In the genomic region with DNA sequence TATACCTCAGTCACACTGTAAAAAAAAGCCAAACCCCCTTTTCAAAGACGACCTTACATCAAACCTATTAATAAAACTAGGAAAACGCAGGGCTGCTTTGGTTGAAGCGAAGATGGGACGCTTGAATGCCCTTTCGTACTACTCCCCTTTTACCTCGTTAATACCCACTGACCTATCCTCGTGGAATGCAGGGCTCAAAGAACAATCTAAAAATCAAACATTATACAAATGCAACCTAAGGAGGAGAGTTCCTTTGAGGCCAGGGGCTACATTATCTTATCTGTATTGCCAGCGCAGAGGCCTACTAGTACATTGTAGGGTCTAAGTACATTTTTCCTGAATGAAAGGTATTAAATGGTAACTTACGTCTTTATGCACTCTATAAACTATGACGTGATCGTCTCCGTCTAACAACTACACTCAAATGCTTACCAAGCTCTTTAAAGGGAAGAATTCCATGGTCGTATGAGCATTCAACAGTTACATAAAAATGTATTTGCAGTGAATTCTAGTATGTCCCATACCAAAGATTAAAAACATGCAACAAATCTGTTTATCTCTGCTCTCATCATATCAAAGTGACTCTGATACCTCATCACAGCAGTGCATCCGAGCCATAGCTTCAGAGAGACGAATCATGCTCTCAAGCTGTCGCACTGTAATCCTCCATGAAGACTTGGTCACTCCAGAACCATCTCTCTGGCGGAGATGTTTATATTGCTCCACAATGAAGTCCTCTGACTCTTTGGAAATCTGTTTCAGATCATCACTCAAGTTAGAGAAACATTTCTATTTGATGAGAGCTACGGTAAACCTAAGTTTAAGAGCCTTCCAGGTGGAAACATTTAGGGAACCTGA, we compare ENCODE assay signal across 20 cellular contexts. TPM values are rescaled to one million over a fixed set of nuclear protein-coding genes. Genes with fewer than 3 reads are reported as not detected.
DNase-seq lines count a peak whose midpoint lies in the region; ATAC-seq and TF ChIP-seq lines count a peak whose summit lies in the region.
"Had no signal": no experiment of that assay in that cellular context is flagged by ENCODE, and none has a peak within 500 bp of the region (broad histone marks: within the 10 kb centered on the region; RNA-seq: fewer than 3 reads in every experiment).

No MANE protein-coding gene starts in this region.

- no CpG with 5 or more reads among the region's 18 CpGs for WGBS in IMR-90 (ENCODE audit: extremely low coverage in 2 of 2, insufficient read length in 1 of 2), 2 experiments
- WGBS in suprapubic skin, result 87% methylated on average over 18 of the region's 18 CpGs

- POLR2A ChIA-PET in activated CD8-positive, alpha-beta T cell treated with anti-CD3 and anti-CD28 coated beads, Interleukin-2, amount 10 ng/mL, durations not matched to agents 7 days and 5 days (lab: Charles Lee), result interaction anchor here (1.3 kb wide), 1 partner anchor 24 kb away, joined by 6 read pairs; no protein-coding TSS in a partner anchor
- POLR2A ChIA-PET in activated CD8-positive, alpha-beta T cell treated with anti-CD3 and anti-CD28 coated beads for 36 hours (lab: Charles Lee), result interaction anchor here (0.6 to 1.4 kb wide), 3 partner anchors 16 to 501 kb away, joined by 3 to 7 read pairs (median 5); no protein-coding TSS in a partner anchor
- POLR2A ChIA-PET in IMR-90 (lab: Charles Lee; ENCODE audit: unreplicated experiment), result no interaction called here
- POLR2A ChIA-PET in naive thymus-derived CD4-positive, alpha-beta T cell (lab: Charles Lee), result interaction anchor here (2.0 kb wide), 1 partner anchor 43 kb away, joined by 4 read pairs; no protein-coding TSS in a partner anchor

- H3K36me3 Mint-ChIP-seq in activated CD8-positive, alpha-beta T cell treated with anti-CD3 and anti-CD28 coated beads, Interleukin-2, amount 10 ng/mL, durations not matched to agents 7 days and 5 days (ENCODE audit: low read depth), result peaks cover 58% of the 10 kb centered on the region
- H3K36me3 Mint-ChIP-seq in activated CD8-positive, alpha-beta T cell treated with anti-CD3 and anti-CD28 coated beads for 36 hours (ENCODE audit: low read depth), result peaks cover 61% of the 10 kb centered on the region
- peaks cover 33% of the 10 kb centered on the region for H3K36me3 Mint-ChIP-seq in progenitor cell of endocrine pancreas (ENCODE audit: insufficient read depth)
- peaks cover 14 to 48% (median 34%) of the 10 kb centered on the region in 5 donors for H3K36me3 Mint-ChIP-seq in naive thymus-derived CD4-positive, alpha-beta T cell

- no peak overlapping the region for H3K14ac ChIP-seq in IMR-90 (replicated peaks; ENCODE audit: low read depth, low read length)

- no peak overlapping the region for H2AFZ ChIP-seq in IMR-90 (replicated peaks; ENCODE audit: low read length, poor library complexity)

- no peak for TF ChIP-seq EP300 in suprapubic skin (IDR thresholded peaks at IDR 0.05)

- TF ChIP-seq RAD21 in IMR-90 (IDR thresholded peaks at IDR 0.05; ENCODE audit: low read length), result no peak

- CTCF ChIA-PET in activated CD8-positive, alpha-beta T cell treated with anti-CD3 and anti-CD28 coated beads, Interleukin-2, amount 10 ng/mL, durations not matched to agents 7 days and 5 days (lab: Charles Lee), result interaction anchor here (1.2 kb wide), 1 partner anchor 11 kb away, joined by 4 read pairs; no protein-coding TSS in a partner anchor
- CTCF ChIA-PET in activated CD8-positive, alpha-beta T cell treated with anti-CD3 and anti-CD28 coated beads for 36 hours (lab: Charles Lee), result interaction anchor here (0.6 to 1.2 kb wide), 3 partner anchors 15 to 86 kb away, joined by 3 to 5 read pairs (median 3); no protein-coding TSS in a partner anchor
- CTCF ChIA-PET in IMR-90 (lab: Yijun Ruan, JAX), result no interaction called here
- CTCF ChIA-PET in naive thymus-derived CD4-positive, alpha-beta T cell (lab: Charles Lee), result no interaction called here

- no peaks in the 10 kb centered on the region for H3K9me3 Mint-ChIP-seq in activated CD8-positive, alpha-beta T cell treated with anti-CD3 and anti-CD28 coated beads, Interleukin-2, amount 10 ng/mL, durations not matched to agents 7 days and 5 days (ENCODE audit: insufficient read depth)
- H3K9me3 Mint-ChIP-seq in activated CD8-positive, alpha-beta T cell treated with anti-CD3 and anti-CD28 coated beads for 36 hours, result no peaks in the 10 kb centered on the region
- H3K9me3 Mint-ChIP-seq in progenitor cell of endocrine pancreas (ENCODE audit: low read depth), result no peaks in the 10 kb centered on the region
- H3K9me3 Mint-ChIP-seq in naive thymus-derived CD4-positive, alpha-beta T cell, result no peaks in the 10 kb centered on the region
- H3K9me3 Mint-ChIP-seq: CD8-positive, alpha-beta T cell had no signal

- no peak overlapping the region for H3K4ac ChIP-seq in IMR-90 (ENCODE audit: low read depth, low read length)

- H3K27ac ChIP-seq in IMR-90 (ENCODE audit: insufficient read depth, low read length) (no peak overlapping the region), suprapubic skin (no peak overlapping the region)
- H3K27ac ChIP-seq in naive thymus-derived CD4-positive, alpha-beta T cell (ENCODE audit: low read depth, low read length), result no peak overlapping the region
- H3K27ac ChIP-seq: BLaER1 treated with 17β-estradiol and CSF1 and Interleukin-3, amounts not matched to agents 10 nM and 100 nM; Peyer's patch had no signal

- no peak overlapping the region for H3K23ac ChIP-seq in IMR-90 (ENCODE audit: low read depth, low read length)

- no peak overlapping the region for H2BK20ac ChIP-seq in IMR-90 (ENCODE audit: low read depth, low read length)

- no TSS peak for BruUV-seq in IMR-90 (replicated peaks; lab: Mats Ljungman, UMichigan)

- H3K4me2 ChIP-seq in IMR-90 (ENCODE audit: low read depth, low read length), result no peak overlapping the region
- H3K4me2 ChIP-seq: BLaER1 treated with 17β-estradiol and CSF1 and Interleukin-3, amounts not matched to agents 10 nM and 100 nM had no signal

- no peaks in the 10 kb centered on the region for H3K27me3 ChIP-seq in IMR-90 (ENCODE audit: control insufficient read depth, insufficient read depth, low read length)
- H3K27me3 ChIP-seq in naive thymus-derived CD4-positive, alpha-beta T cell (ENCODE audit: control insufficient read depth in 2 of 2, insufficient read depth in 2 of 2, low read length in 2 of 2), result no peaks in the 10 kb centered on the region
- H3K27me3 ChIP-seq in suprapubic skin, result no peaks in the 10 kb centered on the region
- H3K27me3 ChIP-seq: BLaER1 treated with 17β-estradiol and CSF1 and Interleukin-3, amounts not matched to agents 10 nM and 100 nM; Peyer's patch had no signal

- no peak overlapping the region for H2AK5ac ChIP-seq in IMR-90 (ENCODE audit: low read depth, low read length)

- no peak overlapping the region for H3K9ac ChIP-seq in IMR-90 (ENCODE audit: low read depth, low read length)
- H3K9ac ChIP-seq: BLaER1 treated with 17β-estradiol and CSF1 and Interleukin-3, amounts not matched to agents 10 nM and 100 nM had no signal

- H3K36me3 ChIP-seq in IMR-90 (ENCODE audit: control insufficient read depth, insufficient read depth, low read length) (peaks cover 12% of the 10 kb centered on the region), suprapubic skin (peaks cover 45% of the 10 kb centered on the region)
- H3K36me3 ChIP-seq in naive thymus-derived CD4-positive, alpha-beta T cell (ENCODE audit: control insufficient read depth in 2 of 3, insufficient read depth in 3 of 3, low read length in 3 of 3), result peaks cover 4 to 49% (median 7%) of the 10 kb centered on the region in 3 experiments

- dilution Hi-C loops in IMR-90 (cut with HindIII; ENCODE audit: low sequenced_read_pairs, unreplicated experiment), result no loop called here

- TF ChIP-seq CTCF in activated CD8-positive, alpha-beta T cell treated with anti-CD3 and anti-CD28 coated beads for 36 hours (IDR thresholded peaks at IDR 0.05), result no peak
- no peak for TF ChIP-seq CTCF in IMR-90 (conservative IDR thresholded peaks at IDR 0.05; ENCODE audit: low read depth, low read length)
- no peak for TF ChIP-seq CTCF in progenitor cell of endocrine pancreas (IDR thresholded peaks at IDR 0.05; ENCODE audit: unreplicated experiment)
- no peak for TF ChIP-seq CTCF in suprapubic skin (IDR thresholded peaks at IDR 0.05)

- no peaks in the 10 kb centered on the region for H3K27me3 Mint-ChIP-seq in activated CD8-positive, alpha-beta T cell treated with anti-CD3 and anti-CD28 coated beads, Interleukin-2, amount 10 ng/mL, durations not matched to agents 7 days and 5 days (ENCODE audit: low read depth)
- no peaks in the 10 kb centered on the region for H3K27me3 Mint-ChIP-seq in activated CD8-positive, alpha-beta T cell treated with anti-CD3 and anti-CD28 coated beads for 36 hours
- H3K27me3 Mint-ChIP-seq in progenitor cell of endocrine pancreas, result no peaks in the 10 kb centered on the region
- H3K27me3 Mint-ChIP-seq in naive thymus-derived CD4-positive, alpha-beta T cell, result no peaks in the 10 kb centered on the region

- H4K20me1 ChIP-seq in IMR-90 (ENCODE audit: insufficient read depth, low read length), result no peaks in the 10 kb centered on the region

- no peaks in the 10 kb centered on the region; the same call in 1 of the 2 replicates for H3K9me1 ChIP-seq in IMR-90 (ENCODE audit: insufficient read depth, low read length)

- H4K5ac ChIP-seq in IMR-90 (ENCODE audit: low read depth, low read length), result no peak overlapping the region

- TF ChIP-seq POLR2A in IMR-90 (IDR thresholded peaks at IDR 0.05; ENCODE audit: low read depth, low read length) (no peak), suprapubic skin (IDR thresholded peaks at IDR 0.05) (no peak)

- H2BK15ac ChIP-seq in IMR-90 (ENCODE audit: low read depth, low read length), result no peak overlapping the region

- no peak overlapping the region for H2BK120ac ChIP-seq in IMR-90 (ENCODE audit: low read depth, low read length)

- peaks cover 3% of the 10 kb centered on the region for H3K4me1 Mint-ChIP-seq in activated CD8-positive, alpha-beta T cell treated with anti-CD3 and anti-CD28 coated beads, Interleukin-2, amount 10 ng/mL, durations not matched to agents 7 days and 5 days (ENCODE audit: low read depth)
- no peaks in the 10 kb centered on the region for H3K4me1 Mint-ChIP-seq in activated CD8-positive, alpha-beta T cell treated with anti-CD3 and anti-CD28 coated beads for 36 hours (ENCODE audit: low read depth)
- H3K4me1 Mint-ChIP-seq in progenitor cell of endocrine pancreas (ENCODE audit: low read depth), result peaks cover 7% of the 10 kb centered on the region
- H3K4me1 Mint-ChIP-seq in naive thymus-derived CD4-positive, alpha-beta T cell, result peaks cover 0 to 20% (median 0%) of the 10 kb centered on the region in 7 donors

- no peak overlapping the region for H3K4me3 ChIP-seq in IMR-90 (ENCODE audit: insufficient read depth, low read depth, low read length)
- no peak overlapping the region for H3K4me3 ChIP-seq in naive thymus-derived CD4-positive, alpha-beta T cell (ENCODE audit: low read length)
- no peak overlapping the region for H3K4me3 ChIP-seq in suprapubic skin
- H3K4me3 ChIP-seq: BLaER1 treated with 17β-estradiol and CSF1 and Interleukin-3, amounts not matched to agents 10 nM and 100 nM; Peyer's patch had no signal

- H3K9me3 ChIP-seq in IMR-90 (ENCODE audit: control insufficient read depth, insufficient read depth, low read length) (no peaks in the 10 kb centered on the region), suprapubic skin (no peaks in the 10 kb centered on the region)
- H3K9me3 ChIP-seq in naive thymus-derived CD4-positive, alpha-beta T cell (ENCODE audit: control insufficient read depth in 2 of 3, low read length in 3 of 3), result no peaks in the 10 kb centered on the region
- H3K9me3 ChIP-seq: BLaER1 treated with 17β-estradiol and CSF1 and Interleukin-3, amounts not matched to agents 10 nM and 100 nM; Peyer's patch had no signal

- H3K79me1 ChIP-seq in IMR-90 (ENCODE audit: low read depth in 1 of 2, low read length in 2 of 2), result no peaks in the 10 kb centered on the region

- no peak overlapping the region for H3K56ac ChIP-seq in IMR-90 (ENCODE audit: extremely low read depth, insufficient read depth, low read length)

- DNase-seq in activated CD8-positive, alpha-beta T cell treated with anti-CD3 and anti-CD28 coated beads, Interleukin-2, amount 10 ng/mL, durations not matched to agents 7 days and 5 days, result no peak
- no peak for DNase-seq in activated CD8-positive, alpha-beta T cell treated with anti-CD3 and anti-CD28 coated beads for 36 hours
- peak; percentile 56 for DNase-seq in IMR-90
- DNase-seq in iris pigment epithelial cell (ENCODE audit: low read depth), result peak; percentile 28
- DNase-seq in progenitor cell of endocrine pancreas (ENCODE audit: low spot score, unreplicated experiment), result no peak
- no peak for DNase-seq in naive thymus-derived CD4-positive, alpha-beta T cell
- DNase-seq in suprapubic skin (ENCODE audit: low spot score in 2 of 2), result no peak
- DNase-seq in CD1c-positive myeloid dendritic cell (ENCODE audit: extremely low spot score), result no peak
- DNase-seq: 8988T; Calu3; CD8-positive, alpha-beta T cell; GF-D8; KG1; NCI-H1092; NCI-H1436 treated with DMSO at 0.1 percent for 48 hours; NCI-H1930; NCI-H226; NCI-H524 treated with DMSO at 0.1 percent for 48 hours; Peyer's patch had no signal

- ATAC-seq in activated CD8-positive, alpha-beta T cell treated with anti-CD3 and anti-CD28 coated beads, Interleukin-2, amount 10 ng/mL, durations not matched to agents 7 days and 5 days, result no peak
- ATAC-seq in activated CD8-positive, alpha-beta T cell treated with anti-CD3 and anti-CD28 coated beads for 36 hours, result no peak
- ATAC-seq in IMR-90 (ENCODE audit: low read depth), result peak; percentile 69
- no peak for ATAC-seq in naive thymus-derived CD4-positive, alpha-beta T cell
- ATAC-seq: CD8-positive, alpha-beta T cell had no signal

- no peak overlapping the region for H3K4me3 Mint-ChIP-seq in activated CD8-positive, alpha-beta T cell treated with anti-CD3 and anti-CD28 coated beads, Interleukin-2, amount 10 ng/mL, durations not matched to agents 7 days and 5 days
- H3K4me3 Mint-ChIP-seq in activated CD8-positive, alpha-beta T cell treated with anti-CD3 and anti-CD28 coated beads for 36 hours, result no peak overlapping the region
- no peak overlapping the region for H3K4me3 Mint-ChIP-seq in progenitor cell of endocrine pancreas (ENCODE audit: low read depth)
- H3K4me3 Mint-ChIP-seq in naive thymus-derived CD4-positive, alpha-beta T cell, result no peak overlapping the region
- H3K4me3 Mint-ChIP-seq: CD8-positive, alpha-beta T cell had no signal

- peak overlapping the region; percentile 3 for H3K27ac Mint-ChIP-seq in activated CD8-positive, alpha-beta T cell treated with anti-CD3 and anti-CD28 coated beads, Interleukin-2, amount 10 ng/mL, durations not matched to agents 7 days and 5 days
- H3K27ac Mint-ChIP-seq in activated CD8-positive, alpha-beta T cell treated with anti-CD3 and anti-CD28 coated beads for 36 hours, result no peak overlapping the region
- peak overlapping the region; percentile 38 for H3K27ac Mint-ChIP-seq in progenitor cell of endocrine pancreas
- H3K27ac Mint-ChIP-seq in naive thymus-derived CD4-positive, alpha-beta T cell, result no peak overlapping the region
- H3K27ac Mint-ChIP-seq: CD8-positive, alpha-beta T cell had no signal

- intact Hi-C loops in activated CD8-positive, alpha-beta T cell treated with anti-CD3 and anti-CD28 coated beads for 36 hours (cut with micrococcal nuclease), result no loop called here
- intact Hi-C loops in IMR-90 (cut with micrococcal nuclease), result no loop called here
- intact Hi-C loops in naive thymus-derived CD4-positive, alpha-beta T cell (cut with micrococcal nuclease), result no loop called here

- no peak overlapping the region for H3K18ac ChIP-seq in IMR-90 (ENCODE audit: low read depth, low read length)

- H2BK5ac ChIP-seq in IMR-90 (ENCODE audit: low read depth, low read length, poor library complexity, severe bottlenecking), result no peak overlapping the region

- H2AK9ac ChIP-seq in IMR-90 (replicated peaks; ENCODE audit: low read depth, low read length, poor library complexity), result no peak overlapping the region

- H3K4me1 ChIP-seq in IMR-90 (ENCODE audit: control insufficient read depth, insufficient read depth, low read length), result no peaks in the 10 kb centered on the region; the same call in 1 of the 2 replicates
- no peaks in the 10 kb centered on the region for H3K4me1 ChIP-seq in naive thymus-derived CD4-positive, alpha-beta T cell (ENCODE audit: control insufficient read depth in 2 of 2, insufficient read depth in 2 of 2, low read length in 2 of 2)
- no peaks in the 10 kb centered on the region for H3K4me1 ChIP-seq in suprapubic skin
- H3K4me1 ChIP-seq: BLaER1 treated with 17β-estradiol and CSF1 and Interleukin-3, amounts not matched to agents 10 nM and 100 nM; Peyer's patch had no signal

- no peak overlapping the region for H4K8ac ChIP-seq in IMR-90 (ENCODE audit: low read depth in 2 of 2, low read length in 2 of 2)

- in situ Hi-C loops in IMR-90 (cut with MboI; ENCODE audit: low sequenced_read_pairs), result no loop called here

- no peak overlapping the region for H4K91ac ChIP-seq in IMR-90 (ENCODE audit: insufficient read depth, low read depth, low read length)

RNA-seq across cellular contexts. Expression of a gene that starts 14.1 kb away (rescaled TPM):
- under 1 TPM; 0.18 to 0.34 TPM for total RNA-seq in activated CD8-positive, alpha-beta T cell treated with anti-CD3 and anti-CD28 coated beads, Interleukin-2, amount 10 ng/mL, durations not matched to agents 7 days and 5 days
- under 1 TPM; 0.11 to 0.29 TPM for total RNA-seq in activated CD8-positive, alpha-beta T cell treated with anti-CD3 and anti-CD28 coated beads for 36 hours
- total RNA-seq in IMR-90 (2012; rRNA removed) (under 0.01 TPM in 1 of 2 replicates, not detected in the other), progenitor cell of endocrine pancreas (0.19 TPM in 1 of 2 replicates, not detected in the other), suprapubic skin (not detected)
- not detected in 2 replicates for polyA plus RNA-seq in IMR-90 (2012; rRNA removed)
- not detected in 2 replicates for polyA plus RNA-seq in IMR-90 (2012; cell fraction: cytosol; rRNA removed)
- polyA plus RNA-seq in IMR-90 (2012; cell fraction: nucleus; rRNA removed; ENCODE audit: low replicate concordance), result 0.01 TPM in 2 replicates
- total RNA-seq in naive thymus-derived CD4-positive, alpha-beta T cell, result under 1 TPM in 3 of 5 experiments, not detected in 2; 0.05 to 0.68 (median 0.05) TPM
- polyA plus RNA-seq in naive thymus-derived CD4-positive, alpha-beta T cell, result not detected

RNA-seq across cellular contexts. Expression of a gene that starts 25.2 kb away (rescaled TPM):
- 100 to 1,000 TPM; 144 to 145 TPM for total RNA-seq in activated CD8-positive, alpha-beta T cell treated with anti-CD3 and anti-CD28 coated beads, Interleukin-2, amount 10 ng/mL, durations not matched to agents 7 days and 5 days
- 100 to 1,000 TPM; 229 to 234 TPM for total RNA-seq in activated CD8-positive, alpha-beta T cell treated with anti-CD3 and anti-CD28 coated beads for 36 hours
- total RNA-seq in IMR-90 (2012; rRNA removed), result 29.6 and 36.7 TPM in 2 replicates
- polyA plus RNA-seq in IMR-90 (2012; rRNA removed), result 18.6 and 21.4 TPM in 2 replicates
- 4.9 and 9.7 TPM in 2 replicates for polyA plus RNA-seq in IMR-90 (2012; cell fraction: cytosol; rRNA removed)
- 1.7 and 10.6 TPM in 2 replicates for polyA plus RNA-seq in IMR-90 (2012; cell fraction: nucleus; rRNA removed; ENCODE audit: low replicate concordance)
- total RNA-seq in progenitor cell of endocrine pancreas, result 51.9 and 52.3 TPM in 2 replicates
- total RNA-seq in naive thymus-derived CD4-positive, alpha-beta T cell, result 100 to 1,000 TPM in 1 of 5 experiments, 10 to 100 TPM in 4; 12.1 to 105 (median 21.6) TPM
- 10 to 100 TPM; 15.0 to 18.5 TPM for polyA plus RNA-seq in naive thymus-derived CD4-positive, alpha-beta T cell
- total RNA-seq in suprapubic skin, result 10 to 100 TPM in 1 of 4 donors, 1 to 10 TPM in 3; 6.6 to 13.5 (median 7.8) TPM

Comparison
In these comparisons a context has a peak if more than half of its experiments do, and no peak if none do; other contexts are left out.
1. H3K27ac Mint-ChIP-seq: peak in activated CD8-positive, alpha-beta T cell treated with anti-CD3 and anti-CD28 coated beads, Interleukin-2, amount 10 ng/mL, durations not matched to agents 7 days and 5 days (single experiment) and progenitor cell of endocrine pancreas (single experiment); none in activated CD8-positive, alpha-beta T cell treated with anti-CD3 and anti-CD28 coated beads for 36 hours (single experiment) and naive thymus-derived CD4-positive, alpha-beta T cell (0 of 9).
2. DNase-seq: peak in IMR-90 (single experiment) and iris pigment epithelial cell (single experiment); none in activated CD8-positive, alpha-beta T cell treated with anti-CD3 and anti-CD28 coated beads, Interleukin-2, amount 10 ng/mL, durations not matched to agents 7 days and 5 days (single experiment), activated CD8-positive, alpha-beta T cell treated with anti-CD3 and anti-CD28 coated beads for 36 hours (single experiment), progenitor cell of endocrine pancreas (single experiment), naive thymus-derived CD4-positive, alpha-beta T cell (0 of 9), suprapubic skin (0 of 2) and CD1c-positive myeloid dendritic cell (single experiment).
3. CTCF ChIA-PET loops: an anchor here in activated CD8-positive, alpha-beta T cell treated with anti-CD3 and anti-CD28 coated beads, Interleukin-2, amount 10 ng/mL, durations not matched to agents 7 days and 5 days (1.2 kb wide) and activated CD8-positive, alpha-beta T cell treated with anti-CD3 and anti-CD28 coated beads for 36 hours (0.6 to 1.2 kb wide); none called in IMR-90 and naive thymus-derived CD4-positive, alpha-beta T cell.